ENCODE assay signal across 12 cellular contexts in genomic region chr14:65704850-65705249, GRCh38.
DNase-seq lines count a peak whose midpoint lies in the region; ATAC-seq and TF ChIP-seq lines count a peak whose summit lies in the region.
"Had no signal": no experiment of that assay in that cellular context is flagged by ENCODE, and none has a peak within 500 bp of the region (broad histone marks: within the 10 kb centered on the region; RNA-seq: fewer than 3 reads in every experiment).

No MANE protein-coding gene starts in this region.

- H3T11ph ChIP-seq in H9 (ENCODE audit: low read length): no peak overlapping the region

- H4K5ac ChIP-seq in H9 (ENCODE audit: insufficient read length, low read depth, low read length): no peak overlapping the region

- no peaks in the 10 kb centered on the region for H3K9me3 ChIP-seq in H9 (ENCODE audit: control insufficient read depth, low read depth, low read length)
- H3K9me3 ChIP-seq: MG63, suprapubic skin had no signal

- no peak for TF ChIP-seq CTCF in GM12864 (IDR thresholded peaks at IDR 0.05; ENCODE audit: low read depth, low read length, missing control alignments)
- TF ChIP-seq CTCF in activated B cell treated with CpG ODN at 0.5 μM for 24 hours (IDR thresholded peaks at IDR 0.05): no peak
- no peak for TF ChIP-seq CTCF in H9 (conservative IDR thresholded peaks at IDR 0.05)
- TF ChIP-seq CTCF in MCF 10A (IDR thresholded peaks at IDR 0.05; ENCODE audit: unreplicated experiment): no peak

- peak; percentile 55 for ATAC-seq in GM21526 (IDR thresholded peaks at IDR 0.05; ENCODE audit: low FRiP score, unreplicated experiment)
- ATAC-seq in activated B cell treated with CpG ODN at 0.5 μM for 24 hours (ENCODE audit: low read depth): peak; percentile 61
- ATAC-seq: sciatic nerve had no signal

- H2BK12ac ChIP-seq in H9 (ENCODE audit: insufficient read length, low read depth, low read length): no peak overlapping the region

- POLR2A ChIA-PET in activated B cell treated with CpG ODN at 0.5 μM for 24 hours (lab: Charles Lee): interaction anchor here (1.0 to 1.1 kb wide), 2 partner anchors 293 to 602 kb away, joined by 3 to 4 read pairs; partner anchors contain the start of gene MAX
- POLR2A ChIA-PET in MCF 10A (lab: Yijun Ruan, JAX): no interaction called here

- H2BK120ac ChIP-seq in H9 (ENCODE audit: low read depth, low read length, poor library complexity, severe bottlenecking): no peak overlapping the region

- H3K4ac ChIP-seq in H9 (ENCODE audit: low read depth, low read length): no peak overlapping the region

- no peak overlapping the region for H2AK5ac ChIP-seq in H9 (ENCODE audit: insufficient read length, low read length)

- intact Hi-C loops in activated B cell treated with CpG ODN at 0.5 μM for 24 hours (cut with micrococcal nuclease): loop anchor here (5.0 kb wide), 1 partner anchor 33 kb away; no protein-coding TSS in a partner anchor
- intact Hi-C loops in MCF 10A (cut with micrococcal nuclease): no loop called here

- H3K36me3 Mint-ChIP-seq in activated B cell treated with CpG ODN at 0.5 μM for 24 hours (ENCODE audit: low read depth): peaks cover 31% of the 10 kb centered on the region
- H3K36me3 Mint-ChIP-seq in H9 (ENCODE audit: insufficient read depth in 1 of 3, low read depth in 3 of 3): peaks cover 4 to 8% (median 6%) of the 10 kb centered on the region in 3 experiments; a peak in 6 of 7 replicates
- no peaks in the 10 kb centered on the region for H3K36me3 Mint-ChIP-seq in MCF 10A (ENCODE audit: insufficient read depth, unreplicated experiment)

- DNase-seq in GM12864 (ENCODE audit: low read depth) (peak; percentile 18), activated B cell treated with CpG ODN at 0.5 μM for 24 hours (no peak), myocyte (ENCODE audit: low read depth) (peak; percentile 49), HPDE6-E6E7 (ENCODE audit: extremely low spot score) (no peak), H9 (no peak), MCF 10A (ENCODE audit: unreplicated experiment) (no peak), NCI-H226 (no peak)
- DNase-seq: MG63 had no signal

- no peak overlapping the region for H3K18ac ChIP-seq in H9 (ENCODE audit: insufficient read length, low read depth, low read length)

- H3K4me3 ChIP-seq in GM12864 (ENCODE audit: low read depth, low read length): no peak overlapping the region
- H3K4me3 ChIP-seq: lung, MG63, suprapubic skin had no signal

- H3K9ac ChIP-seq in H9 (ENCODE audit: extremely low read depth, insufficient read length, low read length): no peak overlapping the region

- H2BK15ac ChIP-seq in H9 (ENCODE audit: low read depth, low read length): no peak overlapping the region

- H2BK5ac ChIP-seq in H9 (ENCODE audit: insufficient read length, low read length): no peak overlapping the region

- H3K27me3 Mint-ChIP-seq in activated B cell treated with CpG ODN at 0.5 μM for 24 hours (no peaks in the 10 kb centered on the region), H9 (ENCODE audit: low read depth) (no peaks in the 10 kb centered on the region), MCF 10A (ENCODE audit: insufficient read depth, unreplicated experiment) (no peaks in the 10 kb centered on the region)

- no peak overlapping the region for H3K27ac ChIP-seq in H9 (ENCODE audit: insufficient read length, low read depth, low read length)
- H3K27ac ChIP-seq: suprapubic skin had no signal

- no peaks in the 10 kb centered on the region for H4K20me1 ChIP-seq in H9 (ENCODE audit: control insufficient read depth, insufficient read depth, insufficient read length)

- no peak overlapping the region for H2BK20ac ChIP-seq in H9 (ENCODE audit: low read depth, low read length, poor library complexity, severe bottlenecking)

- no peaks in the 10 kb centered on the region for H3K79me1 ChIP-seq in H9 (ENCODE audit: insufficient read depth, low read depth, low read length, poor library complexity, severe bottlenecking)

- no peak overlapping the region for H4K91ac ChIP-seq in H9 (ENCODE audit: insufficient read length, low read depth, low read length)

- no peaks in the 10 kb centered on the region for H3K23me2 ChIP-seq in H9 (ENCODE audit: insufficient read length, low read depth, low read length, poor library complexity, severe bottlenecking)

- H3K4me1 Mint-ChIP-seq in activated B cell treated with CpG ODN at 0.5 μM for 24 hours (no peaks in the 10 kb centered on the region), H9 (peaks cover 6 to 7% of the 10 kb centered on the region in 2 experiments; a peak in 3 of 4 replicates), MCF 10A (ENCODE audit: insufficient read depth, unreplicated experiment) (no peaks in the 10 kb centered on the region)

- H3K27me3 ChIP-seq in H9 (ENCODE audit: insufficient read depth, low read length): no peaks in the 10 kb centered on the region
- H3K27me3 ChIP-seq: MG63, suprapubic skin had no signal

- H4K8ac ChIP-seq in H9 (replicated peaks; ENCODE audit: insufficient read length, low read depth, low read length): no peak overlapping the region

- no peaks in the 10 kb centered on the region for H3K79me2 ChIP-seq in H9 (ENCODE audit: insufficient read depth, low read length)

- H3K4me1 ChIP-seq in H9 (ENCODE audit: insufficient read depth, low read length): peaks cover 6% of the 10 kb centered on the region; the same call in 1 of the 2 replicates
- H3K4me1 ChIP-seq: suprapubic skin had no signal

- no peak overlapping the region for H2AFZ ChIP-seq in H9 (ENCODE audit: low read length)

- H3K56ac ChIP-seq in H9 (ENCODE audit: insufficient read length, low read depth, low read length): no peak overlapping the region

- H3K4me3 Mint-ChIP-seq in activated B cell treated with CpG ODN at 0.5 μM for 24 hours (no peak overlapping the region), H9 (no peak overlapping the region), MCF 10A (ENCODE audit: unreplicated experiment) (no peak overlapping the region)

- no peak overlapping the region for H3K23ac ChIP-seq in H9 (ENCODE audit: insufficient read length, low read depth, low read length)

- BruUV-seq in MCF 10A (replicated peaks; lab: Mats Ljungman, UMichigan): no TSS peak

- H3K27ac Mint-ChIP-seq in activated B cell treated with CpG ODN at 0.5 μM for 24 hours (peak overlapping the region; percentile 27), H9 (no peak overlapping the region), MCF 10A (ENCODE audit: low read depth, unreplicated experiment) (no peak overlapping the region)

- H3K14ac ChIP-seq in H9 (ENCODE audit: insufficient read depth, low read length): no peak overlapping the region

- no peak overlapping the region for H3K4me2 ChIP-seq in H9 (ENCODE audit: insufficient read depth, insufficient read length, low read length)

- CTCF ChIA-PET in activated B cell treated with CpG ODN at 0.5 μM for 24 hours (lab: Charles Lee) (no interaction called here), MCF 10A (lab: Yijun Ruan, JAX) (no interaction called here)

- H3K9me3 Mint-ChIP-seq in activated B cell treated with CpG ODN at 0.5 μM for 24 hours (peaks cover 3% of the 10 kb centered on the region), H9 (peaks cover 4 to 9% of the 10 kb centered on the region in 2 experiments; a peak in 4 of 5 replicates), MCF 10A (ENCODE audit: unreplicated experiment) (peaks cover 16% of the 10 kb centered on the region)

Comparison
In these comparisons a context has a peak if more than half of its experiments do, and no peak if none do; other contexts are left out.
1. DNase-seq: peak in GM12864 (single experiment) and myocyte (single experiment); none in activated B cell treated with CpG ODN at 0.5 μM for 24 hours (single experiment), HPDE6-E6E7 (single experiment), H9 (single experiment), MCF 10A (single experiment) and NCI-H226 (single experiment).